In the genomic region with DNA sequence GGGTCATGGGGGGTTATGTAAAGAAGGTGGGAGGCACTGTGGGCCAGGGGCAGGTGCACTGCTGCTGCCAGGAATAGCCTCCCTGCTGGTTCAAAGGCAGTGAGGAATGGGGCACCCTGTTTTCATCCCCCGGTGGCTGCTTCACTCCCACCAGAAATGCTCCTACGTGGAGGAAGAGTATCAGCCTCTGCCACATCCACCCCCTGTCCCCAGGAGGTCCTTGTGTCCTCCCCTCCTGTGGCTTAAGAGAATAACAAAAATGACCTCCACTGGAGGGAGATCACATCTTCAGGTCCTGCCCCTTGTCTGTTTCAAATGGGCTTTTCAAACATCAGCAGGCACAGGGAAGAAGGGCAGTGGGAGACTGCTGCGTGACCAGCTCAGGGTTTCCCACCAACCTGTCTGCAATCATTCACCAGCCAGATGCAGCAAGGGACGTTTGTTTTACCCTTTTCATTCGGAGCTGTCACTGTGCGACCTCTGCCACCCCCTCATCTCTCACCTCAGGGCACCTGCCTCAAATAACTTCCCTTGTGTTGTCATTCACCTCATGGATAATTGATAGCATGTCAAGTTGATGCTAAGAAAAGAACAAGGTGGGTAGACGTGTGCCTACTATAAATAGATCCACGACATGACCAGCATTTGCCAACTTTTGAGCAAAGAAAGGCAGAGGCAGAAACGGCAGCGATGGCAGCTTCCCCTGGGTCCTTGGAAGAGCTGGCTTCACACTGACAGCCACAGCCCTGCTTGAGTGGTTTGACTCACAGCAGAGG, we compare ENCODE assay signal across 13 cellular contexts.
A peak's percentile ranks its signal among the peaks of the same experiment; 100 is the strongest.
DNase-seq lines count a peak whose midpoint lies in the region; ATAC-seq, FAIRE-seq and TF ChIP-seq lines count a peak whose summit lies in the region.
"Had no signal": no experiment of that assay in that cellular context is flagged by ENCODE, and none has a peak within 500 bp of the region (broad histone marks: within the 10 kb centered on the region; RNA-seq: fewer than 3 reads in every experiment).

No MANE protein-coding gene starts in this region.

- no peak for TF ChIP-seq CTCF in HL-60 (IDR thresholded peaks at IDR 0.05; ENCODE audit: insufficient read depth, low read length)
- TF ChIP-seq CTCF in GM12878 (IDR thresholded peaks at IDR 0.05 in 2 of 3, conservative IDR thresholded peaks at IDR 0.05 in 1 of 3; ENCODE audit: control insufficient read depth in 2 of 3, extremely low read depth in 1 of 3, insufficient read depth in 1 of 3, low read depth in 3 of 3, low read length in 3 of 3): no peak
- no peak for TF ChIP-seq CTCF in neural crest cell (conservative IDR thresholded peaks at IDR 0.05)
- no peak for TF ChIP-seq CTCF in GM10248 (IDR thresholded peaks at IDR 0.05; ENCODE audit: control extremely low read depth, extremely low read depth, low read depth, missing control alignments)

- TF ChIP-seq RAD21 in GM12878 (IDR thresholded peaks at IDR 0.05; ENCODE audit: insufficient read depth, low read depth, low read length): no peak; the same call in 1 of the 2 replicates

- peak overlapping the region; percentile 7 for H2AFZ ChIP-seq in GM12878 (ENCODE audit: control insufficient read depth, low read depth, low read length)

- H3K27me3 ChIP-seq in BLaER1 (no peaks in the 10 kb centered on the region), HL-60 (ENCODE audit: insufficient read depth, poor library complexity, severe bottlenecking) (no peaks in the 10 kb centered on the region), GM12878 (replicated peaks in 1 of 2; ENCODE audit: control insufficient read depth in 2 of 2, insufficient read depth in 2 of 2, low read length in 1 of 2) (no peaks in the 10 kb centered on the region; a peak in 1 of 4 replicates), small intestine (ENCODE audit: control insufficient read depth in 2 of 2, insufficient read depth in 2 of 2, low read length in 2 of 2) (peaks cover 0 to 2% of the 10 kb centered on the region in 2 donors)

- H3K4me2 ChIP-seq in BLaER1: peak overlapping the region; percentile 76
- H3K4me2 ChIP-seq in GM12878 (ENCODE audit: control insufficient read depth, insufficient read depth): peak overlapping the region; percentile 7; the same call in 1 of the 2 replicates

- H3K9ac ChIP-seq in BLaER1 (peak overlapping the region; percentile 38; the same call in 1 of the 2 replicates), GM12878 (ENCODE audit: control insufficient read depth, insufficient read depth, low read length) (no peak overlapping the region)

- CTCF ChIA-PET in GM12878 (lab: Yijun Ruan, JAX): interaction anchor here (0.7 to 3.6 kb wide), 13 partner anchors 10 to 250 kb away, joined by 3 to 21 read pairs (median 3); no protein-coding TSS in a partner anchor
- CTCF ChIA-PET in GM10248 (lab: Yijun Ruan, JAX): interaction anchor here (1.5 kb wide), 1 partner anchor 12 kb away, joined by 3 read pairs; no protein-coding TSS in a partner anchor

- H3K4me1 Mint-ChIP-seq in neural crest cell: peaks cover 38% of the 10 kb centered on the region
- H3K4me1 Mint-ChIP-seq: activated T-helper 17 cell treated with anti-CD3 and anti-CD28 coated beads, Interleukin-2, amount 50 U/mL, for 72 hours; central memory CD8-positive, alpha-beta T cell had no signal

- H3K9me3 Mint-ChIP-seq in neural crest cell: no peaks in the 10 kb centered on the region
- H3K9me3 Mint-ChIP-seq: activated T-helper 17 cell treated with anti-CD3 and anti-CD28 coated beads, Interleukin-2, amount 50 U/mL, for 72 hours; central memory CD8-positive, alpha-beta T cell had no signal

- RAD21 ChIA-PET in GM12878 (lab: Charles Lee; ENCODE audit: unreplicated experiment): interaction anchor here (0.6 to 6.9 kb wide), 23 partner anchors 9 to 207 kb away, joined by 3 to 72 read pairs (median 5); no protein-coding TSS in a partner anchor

- SMC1A ChIA-PET in GM12878 (lab: Charles Lee; ENCODE audit: uncharacterized antibody, unreplicated experiment): interaction anchor here (0.7 to 5.5 kb wide), 34 partner anchors 12 to 386 kb away, joined by 3 to 94 read pairs (median 8); no protein-coding TSS in a partner anchor

- 12% methylated on average over 10 of the region's 10 CpGs for WGBS in GM12878 (ENCODE audit: insufficient coverage, insufficient replicate concordance, low lambda C conversion rate, missing lambda C conversion rate)
- 20 to 25% (median 22%) methylated on average over 10 of the region's 10 CpGs for WGBS in small intestine, 3 donors

- no peak overlapping the region for H3K4me3 Mint-ChIP-seq in neural crest cell
- H3K4me3 Mint-ChIP-seq: activated T-helper 17 cell treated with anti-CD3 and anti-CD28 coated beads, Interleukin-2, amount 50 U/mL, for 72 hours; central memory CD8-positive, alpha-beta T cell had no signal

- FAIRE-seq in GM12878 (lab: Jason Lieb, UNC) (no peak), small intestine (lab: Jason Lieb, UNC) (no peak)

- H3K9me3 ChIP-seq in BLaER1 (no peaks in the 10 kb centered on the region; the same call in 1 of the 2 replicates), GM12878 (replicated peaks; ENCODE audit: control insufficient read depth, insufficient read depth, low read length) (no peaks in the 10 kb centered on the region), small intestine (ENCODE audit: control insufficient read depth, low read depth) (no peaks in the 10 kb centered on the region)

- peaks cover 13% of the 10 kb centered on the region for H3K27me3 Mint-ChIP-seq in neural crest cell (ENCODE audit: low read depth)

- H3K27ac Mint-ChIP-seq in neural crest cell (ENCODE audit: unreplicated experiment): peak overlapping the region; percentile 60
- H3K27ac Mint-ChIP-seq: activated T-helper 17 cell treated with anti-CD3 and anti-CD28 coated beads, Interleukin-2, amount 50 U/mL, for 72 hours had no signal

- H3K27ac ChIP-seq in BLaER1 (peak overlapping the region; percentile 62), HL-60 (replicated peaks) (peak overlapping the region; percentile 57), GM12878 (ENCODE audit: control insufficient read depth, insufficient read depth) (no peak overlapping the region), small intestine (ENCODE audit: low read depth in 1 of 2, low read length in 1 of 2) (no peak overlapping the region)

- no TSS peak for BruUV-seq in GM12878 (replicated peaks; lab: Mats Ljungman, UMichigan)

- H3K79me2 ChIP-seq in GM12878 (ENCODE audit: control insufficient read depth, insufficient read depth, low read length): no peaks in the 10 kb centered on the region

- ATAC-seq in GM12878 (peak; percentile 72), GM18517 (IDR thresholded peaks at IDR 0.05; ENCODE audit: unreplicated experiment) (no peak)
- ATAC-seq: activated T-helper 17 cell treated with anti-CD3 and anti-CD28 coated beads, Interleukin-2, amount 50 U/mL, for 72 hours; left lobe of liver; Panc1 had no signal

- H3K36me3 ChIP-seq in BLaER1 (no peaks in the 10 kb centered on the region), GM12878 (ENCODE audit: control insufficient read depth in 2 of 2, insufficient read depth in 2 of 2, low read length in 1 of 2) (no peaks in the 10 kb centered on the region), small intestine (ENCODE audit: control insufficient read depth in 2 of 2, insufficient read depth in 2 of 2, low read length in 2 of 2) (no peaks in the 10 kb centered on the region)

- H3K4me3 ChIP-seq in BLaER1 (peak overlapping the region; percentile 42; the same call in 1 of the 2 replicates), HL-60 (replicated peaks; ENCODE audit: insufficient read depth, low read length) (no peak overlapping the region), GM12878 (no peak overlapping the region), small intestine (ENCODE audit: low read depth in 1 of 2, low read length in 2 of 2) (no peak overlapping the region)

- intact Hi-C loops in GM12878 (cut with micrococcal nuclease; ENCODE audit: unreplicated experiment): loop anchor here (5.0 kb wide), 1 partner anchor 143 kb away; no protein-coding TSS in a partner anchor

- DNase-seq in HL-60 (ENCODE audit: low read depth in 1 of 2, low spot score in 1 of 2): peak in 1 of 2 experiments; percentile 43
- DNase-seq in GM12878 (ENCODE audit: low read depth, low spot score): peak; percentile 27
- no peak for DNase-seq in neural crest cell (ENCODE audit: low read depth, low spot score)
- no peak for DNase-seq in GM10248 (ENCODE audit: extremely low spot score)
- DNase-seq in small intestine: no peak
- no peak for DNase-seq in HK-2 (ENCODE audit: unreplicated experiment)
- DNase-seq: NCI-H1436 treated with DMSO at 0.1 percent for 48 hours had no signal

- H3K4me1 ChIP-seq in BLaER1 (peaks cover 62% of the 10 kb centered on the region), GM12878 (ENCODE audit: control insufficient read depth, insufficient read depth, low read length) (no peaks in the 10 kb centered on the region; the same call in 1 of the 2 replicates), small intestine (ENCODE audit: control insufficient read depth in 2 of 2, insufficient read depth in 1 of 2, low read depth in 1 of 2, low read length in 1 of 2) (peaks cover 0 to 3% of the 10 kb centered on the region in 2 donors)

- TF ChIP-seq EP300 in GM12878 (IDR thresholded peaks at IDR 0.05; ENCODE audit: borderline replicate concordance in 1 of 2, control insufficient read depth in 1 of 2, low read depth in 2 of 2, low read length in 2 of 2): peak; percentile 76 to 92; a peak in 2 of 4 replicates

- POLR2A ChIA-PET in GM12878 (lab: Charles Lee) (interaction anchor here (0.6 to 5.7 kb wide), 18 partner anchors 12 to 560 kb away, joined by 3 to 34 read pairs (median 4); no protein-coding TSS in a partner anchor), GM10248 (lab: Yijun Ruan, JAX) (no interaction called here)

- no peaks in the 10 kb centered on the region for H3K36me3 Mint-ChIP-seq in neural crest cell (ENCODE audit: low read depth)

- in situ Hi-C loops in GM12878 (cut with MboI): no loop called here

- H4K20me1 ChIP-seq in BLaER1: no peaks in the 10 kb centered on the region
- H4K20me1 ChIP-seq in GM12878 (ENCODE audit: control insufficient read depth, insufficient read depth): no peaks in the 10 kb centered on the region

- TF ChIP-seq POLR2A in GM12878 (IDR thresholded peaks at IDR 0.05; ENCODE audit: low read depth, low read length): no peak

TF ChIP-seq in GM12878, 131 proteins besides CTCF, POLR2A, EP300 and RAD21 (continues in another document):
- no peak for TF ChIP-seq JUNB (IDR thresholded peaks at IDR 0.05)
- peak in 1 of 2 experiments; percentile 7; a peak in 1 of 3 replicates for TF ChIP-seq EGR1 (IDR thresholded peaks at IDR 0.05; ENCODE audit: borderline replicate concordance in 1 of 2, low read depth in 2 of 2, low read length in 2 of 2)

Comparison
In these comparisons a context has a peak if more than half of its experiments do, and no peak if none do; other contexts are left out.
1. H3K27ac ChIP-seq: peak in BLaER1 (single experiment) and HL-60 (single experiment); none in GM12878 (single experiment) and small intestine (0 of 2).